Comparison of ENCODE assay signal across 20 cellular contexts in the genomic region with DNA sequence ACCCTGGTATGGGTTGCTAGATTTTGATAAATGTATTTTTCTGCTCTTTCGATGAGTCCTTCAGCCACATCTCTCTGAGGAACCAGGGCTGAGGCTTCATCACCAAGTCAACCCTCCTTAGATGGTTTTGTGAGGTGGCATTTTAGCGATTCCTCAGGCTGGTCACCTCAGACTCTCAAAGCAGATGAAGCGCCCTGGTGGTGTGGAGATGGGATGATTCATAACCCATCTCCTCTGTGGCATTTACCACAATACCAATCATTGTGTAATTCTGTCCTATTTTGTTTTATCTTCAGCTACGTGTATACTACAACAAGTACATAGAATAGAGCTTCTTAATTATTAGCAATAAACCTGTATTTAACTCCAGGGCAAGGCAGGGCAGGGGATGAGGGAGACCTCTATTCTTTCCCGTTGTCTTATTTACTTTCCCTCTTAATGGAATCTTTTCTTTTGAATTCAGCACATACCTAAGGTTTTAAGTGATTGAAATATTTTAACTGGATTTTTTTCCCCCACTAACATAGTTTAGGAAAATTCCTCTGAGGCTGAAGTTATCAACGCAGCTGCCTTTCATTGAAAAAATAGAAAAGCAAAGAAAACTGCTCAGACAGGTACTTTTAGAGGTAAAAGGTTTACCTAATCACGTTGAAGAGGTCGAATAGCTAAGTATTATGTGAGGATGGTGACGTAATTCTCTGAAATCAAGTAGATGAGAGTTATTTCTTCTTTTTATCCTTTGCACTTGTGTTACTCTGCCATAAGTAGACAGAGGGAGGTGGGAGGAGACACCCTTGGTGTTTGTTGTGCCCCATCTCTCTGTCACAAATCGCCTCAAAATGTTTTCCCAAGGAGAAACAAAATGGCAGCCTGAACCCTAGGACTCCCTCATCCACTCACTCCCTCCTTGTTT. TPM values are rescaled to one million over a fixed set of nuclear protein-coding genes. Genes with fewer than 3 reads are reported as not detected.
A peak's percentile ranks its signal among the peaks of the same experiment; 100 is the strongest.
DNase-seq lines count a peak whose midpoint lies in the region; ATAC-seq, FAIRE-seq and TF ChIP-seq lines count a peak whose summit lies in the region.
"Had no signal": no experiment of that assay in that cellular context is flagged by ENCODE, and none has a peak within 500 bp of the region (broad histone marks: within the 10 kb centered on the region; RNA-seq: fewer than 3 reads in every experiment).

No MANE protein-coding gene starts in this region.

- H3K4me3 ChIP-seq in HepG2 (replicated peaks in 1 of 3; ENCODE audit: insufficient read depth in 1 of 3, low read depth in 2 of 3, low read length in 3 of 3) (no peak overlapping the region), right lobe of liver (no peak overlapping the region), thyroid gland (replicated peaks in 1 of 3) (no peak overlapping the region)
- H3K4me3 ChIP-seq: adrenal gland had no signal

- H4K20me1 ChIP-seq in HepG2 (ENCODE audit: insufficient read depth, low read length) = no peaks in the 10 kb centered on the region

- TF ChIP-seq CTCF in HepG2 (CRISPR knock-in tag; IDR thresholded peaks at IDR 0.05) (no peak), right lobe of liver (IDR thresholded peaks at IDR 0.05) (no peak), thyroid gland (IDR thresholded peaks at IDR 0.05) (no peak)

- FAIRE-seq in HepG2 (lab: Jason Lieb, UNC) = no peak

- 2% methylated on average over 10 of the region's 10 CpGs for WGBS in HepG2 (ENCODE audit: low lambda C conversion rate)
- 39% methylated on average over 10 of the region's 10 CpGs for whole genome bisulfite sequencing in right lobe of liver (ENCODE audit: insufficient coverage, low coverage, low lambda C conversion rate, missing lambda C conversion rate)
- 55 to 58% methylated on average over 10 of the region's 10 CpGs for WGBS in thyroid gland, 2 donors

- H3K4me1 Mint-ChIP-seq in activated naive CD8-positive, alpha-beta T cell treated with anti-CD3 and anti-CD28 coated beads, Interleukin-2, amount 50 U/mL, for 24 hours = peaks cover 14% of the 10 kb centered on the region

- H3K9me3 ChIP-seq in HepG2 (ENCODE audit: low read length) (no peaks in the 10 kb centered on the region), right lobe of liver (no peaks in the 10 kb centered on the region), thyroid gland (no peaks in the 10 kb centered on the region)
- H3K9me3 ChIP-seq: adrenal gland had no signal

- no peaks in the 10 kb centered on the region for H3K79me2 ChIP-seq in HepG2 (ENCODE audit: insufficient read depth, low read length)

- H3K9ac ChIP-seq in HepG2 (ENCODE audit: insufficient read depth, low read depth, low read length) = no peak overlapping the region

- TF ChIP-seq EP300 in HepG2 (IDR thresholded peaks at IDR 0.05; ENCODE audit: low read depth in 2 of 2, low read length in 2 of 2) = no peak
- no peak for TF ChIP-seq EP300 in HepG2 (CRISPR knock-in tag; IDR thresholded peaks at IDR 0.05; ENCODE audit: borderline replicate concordance)

- peaks cover 25% of the 10 kb centered on the region for H3K36me3 Mint-ChIP-seq in activated naive CD8-positive, alpha-beta T cell treated with anti-CD3 and anti-CD28 coated beads, Interleukin-2, amount 50 U/mL, for 24 hours (ENCODE audit: low read depth)

- TF ChIP-seq RAD21 in HepG2 (CRISPR knock-in tag; IDR thresholded peaks at IDR 0.05) = no peak

- H3K9me3 Mint-ChIP-seq in activated naive CD8-positive, alpha-beta T cell treated with anti-CD3 and anti-CD28 coated beads, Interleukin-2, amount 50 U/mL, for 24 hours = no peaks in the 10 kb centered on the region
- H3K9me3 Mint-ChIP-seq: T-helper 2 cell treated with Interferon-gamma antibody and Interleukin-4, amounts not matched to agents 5 μg/mL and 100 μg/mL, for 36 hours had no signal

- no peak overlapping the region for H3K4me2 ChIP-seq in HepG2 (ENCODE audit: low read depth, low read length)

- H3K27me3 Mint-ChIP-seq in activated naive CD8-positive, alpha-beta T cell treated with anti-CD3 and anti-CD28 coated beads, Interleukin-2, amount 50 U/mL, for 24 hours = no peaks in the 10 kb centered on the region

- POLR2A ChIA-PET in HepG2 (lab: Yijun Ruan, JAX) = no interaction called here

- ATAC-seq in HepG2 (no peak), right lobe of liver (no peak), HG03196 (IDR thresholded peaks at IDR 0.05; ENCODE audit: unreplicated experiment) (no peak)
- peak; percentile 98 for ATAC-seq in activated naive CD8-positive, alpha-beta T cell treated with anti-CD3 and anti-CD28 coated beads, Interleukin-2, amount 50 U/mL, for 24 hours
- ATAC-seq: HCT116 had no signal

- no peak overlapping the region for H3K4me3 Mint-ChIP-seq in activated naive CD8-positive, alpha-beta T cell treated with anti-CD3 and anti-CD28 coated beads, Interleukin-2, amount 50 U/mL, for 24 hours
- H3K4me3 Mint-ChIP-seq: T-helper 2 cell treated with Interferon-gamma antibody and Interleukin-4, amounts not matched to agents 5 μg/mL and 100 μg/mL, for 36 hours had no signal

- intact Hi-C loops in HepG2 (cut with micrococcal nuclease; ENCODE audit: unreplicated experiment) = no loop called here
- intact Hi-C loops in right lobe of liver (cut with DNase I) = no loop called here
- intact Hi-C loops in thyroid gland (cut with DNase I) = no loop called here

- H3K27ac ChIP-seq in HepG2 (ENCODE audit: extremely low read length, insufficient read depth, low read length) = no peak overlapping the region
- H3K27ac ChIP-seq in right lobe of liver = no peak overlapping the region
- H3K27ac ChIP-seq in thyroid gland = peak overlapping the region; percentile 78 to 89 (median 87)
- H3K27ac ChIP-seq: adrenal gland, RWPE1 had no signal

- peaks cover 1 to 42% of the 10 kb centered on the region in 2 experiments; a peak in 4 of 5 replicates for H3K27me3 ChIP-seq in HepG2 (ENCODE audit: control insufficient read depth in 1 of 2, insufficient read depth in 2 of 2, low read length in 2 of 2)
- H3K27me3 ChIP-seq in right lobe of liver = no peaks in the 10 kb centered on the region
- no peaks in the 10 kb centered on the region for H3K27me3 ChIP-seq in thyroid gland

- in situ Hi-C loops in HepG2 (cut with HindIII; ENCODE audit: extremely low pct_ligation_motif_present, low pct_unique_long_range_greater_than_20kb) = no loop called here

- CTCF ChIA-PET in HepG2 (lab: Yijun Ruan, JAX; ENCODE audit: low intra/inter-chr PET ratio, low total read pairs) = no interaction called here

- TF ChIP-seq POLR2A in HepG2 (IDR thresholded peaks at IDR 0.05; ENCODE audit: insufficient read depth in 1 of 2, low read depth in 2 of 2, low read length in 2 of 2) = no peak
- no peak for TF ChIP-seq POLR2A in right lobe of liver (IDR thresholded peaks at IDR 0.05)
- peak in 1 of 2 donors; percentile 32 for TF ChIP-seq POLR2A in thyroid gland (IDR thresholded peaks at IDR 0.05)

- peak overlapping the region; percentile 73 for H3K27ac Mint-ChIP-seq in activated naive CD8-positive, alpha-beta T cell treated with anti-CD3 and anti-CD28 coated beads, Interleukin-2, amount 50 U/mL, for 24 hours
- H3K27ac Mint-ChIP-seq: T-helper 2 cell treated with Interferon-gamma antibody and Interleukin-4, amounts not matched to agents 5 μg/mL and 100 μg/mL, for 36 hours had no signal

- DNase-seq in HepG2 (ENCODE audit: low spot score) = no peak
- no peak for DNase-seq in right lobe of liver
- DNase-seq in MV-4-11 (lab: John Stamatoyannopoulos, UW) = peak; percentile 91
- peak; percentile 30 for DNase-seq in activated naive CD8-positive, alpha-beta T cell treated with anti-CD3 and anti-CD28 coated beads, Interleukin-2, amount 50 U/mL, for 24 hours
- no peak for DNase-seq in thyroid gland
- no peak for DNase-seq in effector CD4-positive, alpha-beta T cell
- DNase-seq in cerebellum (ENCODE audit: low spot score) = no peak
- DNase-seq: adrenal gland, DND-41, erythroblast, Kasumi-1, mesendoderm, NCI-H2029, NCI-H526 treated with DMSO at 0.1 percent for 48 hours had no signal

- H3K4me1 ChIP-seq in HepG2 (ENCODE audit: insufficient read depth, low read length) (no peaks in the 10 kb centered on the region), right lobe of liver (no peaks in the 10 kb centered on the region), thyroid gland (peaks cover 15 to 30% of the 10 kb centered on the region in 2 donors)
- H3K4me1 ChIP-seq: adrenal gland had no signal

- no TSS peak for BruUV-seq in HepG2 (replicated peaks; lab: Mats Ljungman, UMichigan)

- no peak overlapping the region for H2AFZ ChIP-seq in HepG2 (ENCODE audit: low read length)

- H3K36me3 ChIP-seq in HepG2 (replicated peaks in 1 of 2; ENCODE audit: control insufficient read depth in 1 of 2, insufficient read depth in 2 of 2, low read length in 2 of 2) = no peaks in the 10 kb centered on the region
- H3K36me3 ChIP-seq in right lobe of liver = no peaks in the 10 kb centered on the region
- no peaks in the 10 kb centered on the region for H3K36me3 ChIP-seq in thyroid gland
- H3K36me3 ChIP-seq: adrenal gland had no signal

TF ChIP-seq in HepG2, 621 proteins besides CTCF, POLR2A, EP300 and RAD21 (continues in another document):
- TF ChIP-seq ATF7 (IDR thresholded peaks at IDR 0.05) (peak; percentile 94), ATF7 (CRISPR knock-in tag; IDR thresholded peaks at IDR 0.05) (no peak), CREB1 (IDR thresholded peaks at IDR 0.05) (peak; percentile 65), CREB1 (CRISPR knock-in tag; IDR thresholded peaks at IDR 0.05) (no peak)

RNA-seq across cellular contexts. Expression of gene EDN3, which starts 57.4 kb away (rescaled TPM):
- total RNA-seq in HepG2 (2016; rRNA removed; fragmentation: Illumina TruSeq; extraction: Trizol) = not detected in 2 replicates
- total RNA-seq in HepG2 (2016; cell fraction: cytosol; rRNA removed; fragmentation: Illumina TruSeq; extraction: Trizol; ENCODE audit: low read depth) = not detected in 2 replicates
- total RNA-seq in HepG2 (2016; cell fraction: insoluble cytoplasmic fraction; rRNA removed; fragmentation: Illumina TruSeq; extraction: Trizol) = not detected in 2 replicates
- not detected in 2 replicates for total RNA-seq in HepG2 (2016; cell fraction: membrane; rRNA removed; fragmentation: Illumina TruSeq; extraction: Trizol)
- not detected in 2 replicates for total RNA-seq in HepG2 (2016; cell fraction: nucleus; rRNA removed; fragmentation: Illumina TruSeq; extraction: Trizol)
- polyA plus RNA-seq in HepG2 (2011; rRNA removed) = not detected in 2 replicates
- not detected in 2 replicates for polyA plus RNA-seq in HepG2 (2011; cell fraction: cytosol; rRNA removed)
- not detected in 2 replicates for polyA plus RNA-seq in HepG2 (2011; cell fraction: nucleus; rRNA removed)
- not detected in 2 replicates for polyA plus RNA-seq in HepG2 (2012)
- polyA plus RNA-seq in HepG2 (2016; cell fraction: cytosol; fragmentation: Illumina TruSeq; extraction: Trizol; ENCODE audit: low read depth) = not detected in 2 replicates
- not detected in 2 replicates for polyA plus RNA-seq in HepG2 (2016; cell fraction: insoluble cytoplasmic fraction; fragmentation: Illumina TruSeq; extraction: Trizol; ENCODE audit: low read depth)
- polyA plus RNA-seq in HepG2 (2016; cell fraction: membrane; fragmentation: Illumina TruSeq; extraction: Trizol; ENCODE audit: low read depth) = not detected in 2 replicates
- not detected in 2 replicates for polyA plus RNA-seq in HepG2 (2016; cell fraction: nucleus; fragmentation: Illumina TruSeq; extraction: Trizol; ENCODE audit: insufficient read depth, low read depth)
- polyA minus RNA-seq in HepG2 (2011; rRNA and poly(A)+ RNA removed; ENCODE audit: low replicate concordance) = not detected in 2 replicates
- not detected in 2 replicates for polyA minus RNA-seq in HepG2 (2011; cell fraction: cytosol; rRNA and poly(A)+ RNA removed)
- polyA minus RNA-seq in HepG2 (2011; cell fraction: nucleus; rRNA and poly(A)+ RNA removed) = not detected in 2 replicates
- total RNA-seq in right lobe of liver = not detected
- 10 to 100 TPM; 10.5 to 89.5 (median 53.6) TPM for total RNA-seq in thyroid gland
- total RNA-seq in cerebellum = 1.2 TPM
- total RNA-seq: omental fat pad had no signal
- polyA plus RNA-seq: BJ had no signal

Comparison
In these comparisons a context has a peak if more than half of its experiments do, and no peak if none do; other contexts are left out.
1. DNase-seq: peak in MV-4-11 (single experiment) and activated naive CD8-positive, alpha-beta T cell treated with anti-CD3 and anti-CD28 coated beads, Interleukin-2, amount 50 U/mL, for 24 hours (single experiment); none in HepG2 (single experiment), right lobe of liver (0 of 3), thyroid gland (0 of 2), effector CD4-positive, alpha-beta T cell (single experiment) and cerebellum (single experiment).
2. H3K27ac ChIP-seq: peak in thyroid gland (3 of 3); none in HepG2 (single experiment) and right lobe of liver (0 of 3).